In genomic region chr1:59601811-59602210, GRCh38 we compare ENCODE assay signal across 23 cellular contexts.
DNase-seq lines count a peak whose midpoint lies in the region; ATAC-seq and TF ChIP-seq lines count a peak whose summit lies in the region.
"Had no signal": no experiment of that assay in that cellular context is flagged by ENCODE, and none has a peak within 500 bp of the region (broad histone marks: within the 10 kb centered on the region; RNA-seq: fewer than 3 reads in every experiment).

No MANE protein-coding gene starts in this region.

- H3K36me3 ChIP-seq in GM23248 (ENCODE audit: low read depth) (no peaks in the 10 kb centered on the region), muscle layer of colon (ENCODE audit: insufficient read depth, low read length) (no peaks in the 10 kb centered on the region), gastrocnemius medialis (no peaks in the 10 kb centered on the region), MM.1S (replicated peaks; ENCODE audit: insufficient read depth, low read length) (no peaks in the 10 kb centered on the region)
- H3K36me3 ChIP-seq: BE2C had no signal

- H3K4me2 ChIP-seq in GM23248 (ENCODE audit: unreplicated experiment) (peak overlapping the region; percentile 63), MM.1S (ENCODE audit: low read depth, low read length) (no peak overlapping the region)

- peaks cover 22% of the 10 kb centered on the region for H3F3A ChIP-seq in GM23248 (ENCODE audit: insufficient read depth)
- H3F3A ChIP-seq in MM.1S (ENCODE audit: insufficient read depth, low read length) = no peaks in the 10 kb centered on the region

- H2AFZ ChIP-seq in GM23248 (no peak overlapping the region), MM.1S (ENCODE audit: low read length) (no peak overlapping the region)

- ATAC-seq in gastrocnemius medialis (peak in 1 of 2 donors; percentile 26), GM18519 (IDR thresholded peaks at IDR 0.05; ENCODE audit: low FRiP score, unreplicated experiment) (no peak)
- ATAC-seq: GM12878, HCT116, Panc1 had no signal

- DNase-seq in GM23248 (peak; percentile 14), amniotic epithelial cell (ENCODE audit: low read depth) (peak; percentile 32), gastrocnemius medialis (no peak), MM.1S (no peak), DMS153 (lab: John Stamatoyannopoulos, UW) (no peak), NCI-H774 (lab: John Stamatoyannopoulos, UW) (no peak)
- DNase-seq: BE2C; Caco-2; CD4-positive, CD25-positive, alpha-beta regulatory T cell; EL; GOT3; KBM-7; NCI-H1436; NCI-H2029; NCI-H2171; NCI-H446 treated with DMSO at 0.1 percent for 48 hours; NCI-H69 had no signal

- in situ Hi-C loops in GM23248 (cut with MboI) (no loop called here), gastrocnemius medialis (cut with MboI; ENCODE audit: low sequenced_read_pairs in 4 of 4) (loop anchor here in 1 of 4 donors (10.0 kb wide), 1 partner anchor 83 kb away; no protein-coding TSS in a partner anchor)

- H4K20me1 ChIP-seq in GM23248 (ENCODE audit: insufficient read depth) = no peaks in the 10 kb centered on the region
- H4K20me1 ChIP-seq in MM.1S (ENCODE audit: insufficient read depth, low read length) = no peaks in the 10 kb centered on the region

- H3K9ac ChIP-seq in GM23248 (peak overlapping the region; percentile 53), muscle layer of colon (ENCODE audit: low read length) (no peak overlapping the region), MM.1S (ENCODE audit: low read length) (no peak overlapping the region)

- H3K4me3 ChIP-seq in GM23248 = no peak overlapping the region
- H3K4me3 ChIP-seq in muscle layer of colon (ENCODE audit: low read depth in 1 of 2, low read length in 2 of 2) = no peak overlapping the region
- no peak overlapping the region for H3K4me3 ChIP-seq in gastrocnemius medialis
- no peak overlapping the region for H3K4me3 ChIP-seq in MM.1S (ENCODE audit: low read length)
- H3K4me3 ChIP-seq: GM12878, SK-N-MC had no signal

- TF ChIP-seq POLR2A in gastrocnemius medialis (IDR thresholded peaks at IDR 0.05) = no peak

- peaks cover 24% of the 10 kb centered on the region for H3K4me1 ChIP-seq in GM23248 (ENCODE audit: insufficient read depth)
- H3K4me1 ChIP-seq in muscle layer of colon (ENCODE audit: insufficient read depth, low read length) = peaks cover 60% of the 10 kb centered on the region
- H3K4me1 ChIP-seq in gastrocnemius medialis = peaks cover 41 to 62% of the 10 kb centered on the region in 2 donors
- no peaks in the 10 kb centered on the region for H3K4me1 ChIP-seq in MM.1S (ENCODE audit: low read length)
- H3K4me1 ChIP-seq: BE2C, Caco-2 had no signal

- intact Hi-C loops in gastrocnemius medialis (cut with DNase I; ENCODE audit: low total_unique reads) = loop anchor here (2.0 to 5.0 kb wide), 3 partner anchors 89 to 820 kb away; partner anchors contain the start of gene JUN

- TF ChIP-seq CTCF in gastrocnemius medialis (IDR thresholded peaks at IDR 0.05 in 4 of 5, conservative IDR thresholded peaks at IDR 0.05 in 1 of 5) = no peak
- no peak for TF ChIP-seq CTCF in MM.1S (IDR thresholded peaks at IDR 0.05; ENCODE audit: low read length)

- H3K27me3 ChIP-seq in GM23248 (replicated peaks; ENCODE audit: insufficient read depth) = no peaks in the 10 kb centered on the region
- H3K27me3 ChIP-seq in muscle layer of colon (ENCODE audit: control insufficient read depth in 1 of 2, insufficient read depth in 2 of 2, low read length in 2 of 2) = no peaks in the 10 kb centered on the region
- H3K27me3 ChIP-seq in gastrocnemius medialis = no peaks in the 10 kb centered on the region
- H3K27me3 ChIP-seq in MM.1S (replicated peaks; ENCODE audit: insufficient read depth, low read length) = no peaks in the 10 kb centered on the region
- H3K27me3 ChIP-seq: BE2C had no signal

- H3K79me2 ChIP-seq in GM23248 (ENCODE audit: insufficient read depth) (no peaks in the 10 kb centered on the region), MM.1S (ENCODE audit: low read length) (no peaks in the 10 kb centered on the region)

- H3K9me3 ChIP-seq in GM23248 (ENCODE audit: low read depth) (no peaks in the 10 kb centered on the region), muscle layer of colon (ENCODE audit: low read length) (no peaks in the 10 kb centered on the region), gastrocnemius medialis (no peaks in the 10 kb centered on the region), MM.1S (replicated peaks; ENCODE audit: insufficient read depth, low read length) (no peaks in the 10 kb centered on the region)
- H3K9me3 ChIP-seq: BE2C, Caco-2 had no signal

- H3K9me2 ChIP-seq in GM23248 (ENCODE audit: insufficient read depth) (no peaks in the 10 kb centered on the region), MM.1S (replicated peaks; ENCODE audit: insufficient read depth, low read length) (no peaks in the 10 kb centered on the region)

- H3K27ac ChIP-seq in GM23248 = peak overlapping the region; percentile 80
- H3K27ac ChIP-seq in muscle layer of colon (ENCODE audit: low read depth, low read length) = peak overlapping the region; percentile 47
- H3K27ac ChIP-seq in gastrocnemius medialis = peak overlapping the region; percentile 84 to 91 (median 86)
- no peak overlapping the region for H3K27ac ChIP-seq in MM.1S (ENCODE audit: low read length)
- H3K27ac ChIP-seq: SK-N-MC had no signal

Comparison
In these comparisons a context has a peak if more than half of its experiments do, and no peak if none do; other contexts are left out.
1. DNase-seq: peak in GM23248 (single experiment) and amniotic epithelial cell (single experiment); none in gastrocnemius medialis (0 of 2), MM.1S (single experiment), DMS153 (single experiment) and NCI-H774 (single experiment).